ENCODE assay signal across 16 cellular contexts in the genomic region with DNA sequence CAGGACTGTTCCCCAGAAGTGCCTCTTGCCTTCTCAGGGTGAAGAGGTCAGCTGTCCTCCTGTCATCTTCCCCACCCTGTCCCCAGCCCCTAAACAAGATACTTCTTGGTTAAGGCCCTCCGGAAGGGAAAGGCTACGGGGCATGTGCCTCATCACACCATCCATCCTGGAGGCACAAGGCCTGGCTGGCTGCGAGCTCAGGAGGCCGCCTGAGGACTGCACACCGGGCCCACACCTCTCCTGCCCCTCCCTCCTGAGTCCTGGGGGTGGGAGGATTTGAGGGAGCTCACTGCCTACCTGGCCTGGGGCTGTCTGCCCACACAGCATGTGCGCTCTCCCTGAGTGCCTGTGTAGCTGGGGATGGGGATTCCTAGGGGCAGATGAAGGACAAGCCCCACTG. TPM values are rescaled to one million over a fixed set of nuclear protein-coding genes. Genes with fewer than 3 reads are reported as not detected.
DNase-seq lines count a peak whose midpoint lies in the region; ATAC-seq and TF ChIP-seq lines count a peak whose summit lies in the region.
"Had no signal": no experiment of that assay in that cellular context is flagged by ENCODE, and none has a peak within 500 bp of the region (broad histone marks: within the 10 kb centered on the region; RNA-seq: fewer than 3 reads in every experiment).

No MANE protein-coding gene starts in this region.

- no peaks in the 10 kb centered on the region for H3K9me3 ChIP-seq in left ventricle myocardium inferior (replicated peaks)
- no peaks in the 10 kb centered on the region for H3K9me3 ChIP-seq in T-helper 17 cell (ENCODE audit: control insufficient read depth, low read length, poor library complexity, severe bottlenecking)

- no peak for DNase-seq in left ventricle myocardium inferior
- DNase-seq in left cardiac atrium, result no peak
- DNase-seq in T-helper 17 cell, result no peak
- no peak for DNase-seq in naive B cell
- no peak for DNase-seq in left lobe of liver (ENCODE audit: low spot score)
- DNase-seq: activated T-cell treated with anti-CD3 and anti-CD28 coated beads, Interleukin-2, amount 50 U/mL, for 4 hours; DMS153; foreskin melanocyte; natural killer cell; NCI-H187 treated with DMSO at 0.1 percent for 48 hours; NCI-H524 had no signal

- H3K36me3 Mint-ChIP-seq in T-helper 17 cell (ENCODE audit: low read depth) (peaks cover 3% of the 10 kb centered on the region), naive B cell (peaks cover 6 to 12% of the 10 kb centered on the region in 2 donors)
- H3K36me3 Mint-ChIP-seq: natural killer cell had no signal

- intact Hi-C loops in left ventricle myocardium inferior (cut with micrococcal nuclease), result no loop called here
- intact Hi-C loops in left cardiac atrium (cut with DNase I), result loop anchor here in 1 of 2 donors (10.0 kb wide), 1 partner anchor 60 kb away; no protein-coding TSS in a partner anchor

- peak overlapping the region; percentile 41 for H3K27ac ChIP-seq in left ventricle myocardium inferior (replicated peaks)

- TF ChIP-seq CTCF in left ventricle myocardium inferior (IDR thresholded peaks at IDR 0.05; ENCODE audit: borderline replicate concordance), result no peak

- H3K4me1 Mint-ChIP-seq in T-helper 17 cell (peaks cover 39% of the 10 kb centered on the region), naive B cell (peaks cover 33 to 40% (median 40%) of the 10 kb centered on the region in 3 donors)

- no peak overlapping the region for H3K4me3 Mint-ChIP-seq in T-helper 17 cell
- H3K4me3 Mint-ChIP-seq in naive B cell, result peak overlapping the region in 2 of 8 donors; percentile 28 to 56
- H3K4me3 Mint-ChIP-seq: activated T-cell treated with anti-CD3 and anti-CD28 coated beads, Interleukin-2, amount 50 U/mL, for 4 hours; natural killer cell had no signal

- ATAC-seq in left cardiac atrium, result no peak
- ATAC-seq in T-helper 17 cell, result no peak
- ATAC-seq in naive B cell (ENCODE audit: low read depth in 2 of 2), result no peak
- ATAC-seq in GM19351 (IDR thresholded peaks at IDR 0.05; ENCODE audit: unreplicated experiment), result no peak
- no peak for ATAC-seq in left lobe of liver
- no peak for ATAC-seq in HG02588 (IDR thresholded peaks at IDR 0.05; ENCODE audit: unreplicated experiment)

- H3K4me1 ChIP-seq in left ventricle myocardium inferior, result peaks cover 70% of the 10 kb centered on the region

- H3K9me3 Mint-ChIP-seq in naive B cell, result no peaks in the 10 kb centered on the region
- H3K9me3 Mint-ChIP-seq: activated T-cell treated with anti-CD3 and anti-CD28 coated beads, Interleukin-2, amount 50 U/mL, for 4 hours; natural killer cell had no signal

- H3K27me3 Mint-ChIP-seq in T-helper 17 cell, result no peaks in the 10 kb centered on the region
- no peaks in the 10 kb centered on the region for H3K27me3 Mint-ChIP-seq in naive B cell

- H3K27ac Mint-ChIP-seq in T-helper 17 cell, result peak overlapping the region; percentile 93
- H3K27ac Mint-ChIP-seq in naive B cell, result peak overlapping the region in 5 of 6 donors; percentile 60 to 93 (median 68)

- H3K27me3 ChIP-seq in left ventricle myocardium inferior (ENCODE audit: low read depth), result no peaks in the 10 kb centered on the region

- H3K4me3 ChIP-seq in left ventricle myocardium inferior, result no peak overlapping the region

- H3K36me3 ChIP-seq in left ventricle myocardium inferior, result peaks cover 27% of the 10 kb centered on the region

RNA-seq across cellular contexts. Expression of a gene that starts 9.8 kb away (rescaled TPM):
- total RNA-seq in left ventricle myocardium inferior, result 25.9 TPM
- 10 to 100 TPM; 28.2 to 47.0 TPM for total RNA-seq in left cardiac atrium
- total RNA-seq in T-helper 17 cell, result 10 to 100 TPM; 14.5 to 28.5 TPM
- polyA plus RNA-seq in naive B cell (ENCODE audit: low read depth in 6 of 6), result 1 to 10 TPM; 1.2 to 6.2 (median 2.6) TPM
- not detected for total RNA-seq in left lobe of liver
- total RNA-seq: activated T-cell treated with anti-CD3 and anti-CD28 coated beads, Interleukin-2, amount 50 U/mL, for 4 hours; endothelial cell of umbilical vein; SK-MEL-5 had no signal

RNA-seq across cellular contexts. Expression of a gene that starts 21.6 kb away (rescaled TPM):
- 162 TPM for total RNA-seq in left ventricle myocardium inferior
- 100 to 1,000 TPM; 178 to 214 TPM for total RNA-seq in left cardiac atrium
- 100 to 1,000 TPM; 194 to 202 TPM for total RNA-seq in T-helper 17 cell
- 10 to 100 TPM; 69.5 to 89.8 (median 88.3) TPM for polyA plus RNA-seq in naive B cell (ENCODE audit: low read depth in 6 of 6)
- 63.8 TPM for total RNA-seq in left lobe of liver

RNA-seq across cellular contexts. Expression of a gene that starts 41.1 kb away (rescaled TPM):
- total RNA-seq in left ventricle myocardium inferior (6.0 TPM), left cardiac atrium (10 to 100 TPM; 15.1 to 15.5 TPM), T-helper 17 cell (10 to 100 TPM in 1 of 2 donors, 1 to 10 TPM in 1; 1.7 to 12.6 TPM), left lobe of liver (10.3 TPM)
- polyA plus RNA-seq in naive B cell (ENCODE audit: low read depth in 6 of 6), result 100 to 1,000 TPM in 1 of 6 donors, 10 to 100 TPM in 5; 31.5 to 133 (median 69.2) TPM
- total RNA-seq: endothelial cell of umbilical vein, pulmonary artery endothelial cell had no signal
- polyA plus RNA-seq: endothelial cell of umbilical vein had no signal

Comparison
In these comparisons a context has a peak if more than half of its experiments do, and no peak if none do; other contexts are left out.
1. RNA of a gene that starts 9.8 kb away (total RNA-seq): 28.2 to 47.0 TPM in left cardiac atrium, 14.5 to 28.5 TPM in T-helper 17 cell and 25.9 TPM in left ventricle myocardium inferior (single experiment); not detected in left lobe of liver (single experiment); every median in the first group is over 10 times any median in the second.